16 cellular contexts compared by ENCODE assay signal in the genomic region with DNA sequence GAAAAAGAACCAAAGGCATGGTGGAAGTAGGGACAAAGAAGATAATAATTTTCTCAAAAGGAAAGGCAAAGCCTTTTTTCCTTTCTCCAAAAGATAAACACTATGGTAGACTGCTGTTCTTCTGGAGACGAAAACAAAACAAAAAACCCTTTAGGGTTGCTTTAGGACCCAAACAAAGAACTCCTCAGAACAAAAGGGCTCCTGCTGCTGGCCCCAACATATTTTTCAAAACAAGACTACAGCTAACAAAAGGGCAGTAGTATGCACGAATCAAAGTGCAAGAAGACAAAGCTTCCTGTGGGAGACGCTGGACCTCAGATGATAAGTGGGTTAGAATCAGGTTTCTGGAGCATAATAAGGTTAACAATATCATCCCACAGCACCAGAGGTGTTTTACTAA. TPM values are rescaled to one million over a fixed set of nuclear protein-coding genes. Genes with fewer than 3 reads are reported as not detected.
A peak's percentile ranks its signal among the peaks of the same experiment; 100 is the strongest.
DNase-seq lines count a peak whose midpoint lies in the region; ATAC-seq and TF ChIP-seq lines count a peak whose summit lies in the region.
"Had no signal": no experiment of that assay in that cellular context is flagged by ENCODE, and none has a peak within 500 bp of the region (broad histone marks: within the 10 kb centered on the region; RNA-seq: fewer than 3 reads in every experiment).

No MANE protein-coding gene starts in this region.

- H3K9ac ChIP-seq in iPS-20b (ENCODE audit: low read depth, low read length), result peak overlapping the region; percentile 4; the same call in 1 of the 2 replicates
- H3K9ac ChIP-seq in colonic mucosa (ENCODE audit: low read depth in 2 of 2, low read length in 2 of 2), result no peak overlapping the region

- H3K9me3 Mint-ChIP-seq in T-cell, result no peaks in the 10 kb centered on the region
- H3K9me3 Mint-ChIP-seq: CD4-positive, alpha-beta memory T cell had no signal

- H3K4me3 ChIP-seq in iPS-20b (ENCODE audit: low read length), result peak overlapping the region; percentile 37; the same call in 1 of the 2 replicates
- no peak overlapping the region for H3K4me3 ChIP-seq in colonic mucosa
- H3K4me3 ChIP-seq: SJSA1 had no signal

- TF ChIP-seq CTCF in colonic mucosa (IDR thresholded peaks at IDR 0.05), result no peak

- DNase-seq in NCI-H345 (lab: John Stamatoyannopoulos, UW) (peak; percentile 12), NCI-H345 treated with DMSO at 0.1 percent for 48 hours (lab: John Stamatoyannopoulos, UW; ENCODE audit: unreplicated experiment) (no peak), colonic mucosa (no peak), HEK293T (ENCODE audit: extremely low spot score) (no peak), T-cell (no peak)
- DNase-seq: Calu3; CD4-positive, alpha-beta memory T cell; HCEC 1CT; KBM-7; NCI-H1694 had no signal

- H3K4me1 ChIP-seq in iPS-20b (ENCODE audit: insufficient read depth, low read length) (peaks cover 54% of the 10 kb centered on the region), colonic mucosa (no peaks in the 10 kb centered on the region)

- no peaks in the 10 kb centered on the region for H3K27me3 Mint-ChIP-seq in T-cell
- H3K27me3 Mint-ChIP-seq: CD4-positive, alpha-beta memory T cell had no signal

- no peaks in the 10 kb centered on the region for H3K27me3 ChIP-seq in iPS-20b (ENCODE audit: insufficient read depth, low read length)
- H3K27me3 ChIP-seq in colonic mucosa, result no peaks in the 10 kb centered on the region
- H3K27me3 ChIP-seq: SJSA1 had no signal

- H3K4me3 Mint-ChIP-seq in T-cell, result no peak overlapping the region
- H3K4me3 Mint-ChIP-seq: CD4-positive, alpha-beta memory T cell had no signal

- H3K36me3 Mint-ChIP-seq in T-cell, result peaks cover 38% of the 10 kb centered on the region

- H3K27ac ChIP-seq in cingulate gyrus (ENCODE audit: low read depth, low read length), result peak overlapping the region; percentile 71
- H3K27ac ChIP-seq in iPS-20b (ENCODE audit: low read length), result peak overlapping the region; percentile 52
- peak overlapping the region; percentile 81 for H3K27ac ChIP-seq in temporal lobe (ENCODE audit: low read depth, low read length)
- no peak overlapping the region for H3K27ac ChIP-seq in colonic mucosa
- H3K27ac ChIP-seq: SJSA1 had no signal

- CTCF ChIA-PET in HEK293T (lab: Yijun Ruan, JAX) (no interaction called here), T-cell (lab: Charles Lee) (no interaction called here)

- H3K4me1 Mint-ChIP-seq in T-cell, result peaks cover 9 to 10% (median 9%) of the 10 kb centered on the region in 3 donors

- H3K9me3 ChIP-seq in iPS-20b (ENCODE audit: insufficient read depth, low read depth, low read length) (no peaks in the 10 kb centered on the region), colonic mucosa (no peaks in the 10 kb centered on the region)
- H3K9me3 ChIP-seq: SJSA1 had no signal

- intact Hi-C loops in colonic mucosa (cut with DNase I), result no loop called here

- POLR2A ChIA-PET in HEK293T (lab: Yijun Ruan, JAX), result no interaction called here
- POLR2A ChIA-PET in T-cell (lab: Charles Lee), result no interaction called here

- no peak overlapping the region for H3K27ac Mint-ChIP-seq in T-cell
- H3K27ac Mint-ChIP-seq: CD4-positive, alpha-beta memory T cell had no signal

- ATAC-seq in T-cell (replicated peaks in 1 of 4), result no peak

- peaks cover 67% of the 10 kb centered on the region for H3K36me3 ChIP-seq in iPS-20b (ENCODE audit: insufficient read depth, low read depth, low read length)
- H3K36me3 ChIP-seq in colonic mucosa, result no peaks in the 10 kb centered on the region

TF ChIP-seq in HEK293T, 16 proteins besides CTCF, POLR2A, EP300 and RAD21:
- TF ChIP-seq HDGF (IDR thresholded peaks at IDR 0.05; ENCODE audit: borderline replicate concordance), result no peak
- TF ChIP-seq CTBP1 (IDR thresholded peaks at IDR 0.05; ENCODE audit: borderline replicate concordance), result no peak
- TF ChIP-seq FOXM1 (IDR thresholded peaks at IDR 0.05; ENCODE audit: borderline replicate concordance), result no peak
- no peak for TF ChIP-seq ELF4 (IDR thresholded peaks at IDR 0.05)
- no peak for TF ChIP-seq NFRKB (IDR thresholded peaks at IDR 0.05)
- no peak for TF ChIP-seq BHLHE40 (IDR thresholded peaks at IDR 0.05; ENCODE audit: borderline replicate concordance)
- no peak for TF ChIP-seq FOXA1 (IDR thresholded peaks at IDR 0.05)
- TF ChIP-seq SUZ12 (IDR thresholded peaks at IDR 0.05), result no peak
- TF ChIP-seq SP1 (IDR thresholded peaks at IDR 0.05), result no peak
- no peak for TF ChIP-seq L3MBTL2 (conservative IDR thresholded peaks at IDR 0.05)
- no peak for TF ChIP-seq LEF1 (IDR thresholded peaks at IDR 0.05; ENCODE audit: borderline replicate concordance)
- no peak for TF ChIP-seq FOXK2 (IDR thresholded peaks at IDR 0.05)
- TF ChIP-seq, protein P1, sequence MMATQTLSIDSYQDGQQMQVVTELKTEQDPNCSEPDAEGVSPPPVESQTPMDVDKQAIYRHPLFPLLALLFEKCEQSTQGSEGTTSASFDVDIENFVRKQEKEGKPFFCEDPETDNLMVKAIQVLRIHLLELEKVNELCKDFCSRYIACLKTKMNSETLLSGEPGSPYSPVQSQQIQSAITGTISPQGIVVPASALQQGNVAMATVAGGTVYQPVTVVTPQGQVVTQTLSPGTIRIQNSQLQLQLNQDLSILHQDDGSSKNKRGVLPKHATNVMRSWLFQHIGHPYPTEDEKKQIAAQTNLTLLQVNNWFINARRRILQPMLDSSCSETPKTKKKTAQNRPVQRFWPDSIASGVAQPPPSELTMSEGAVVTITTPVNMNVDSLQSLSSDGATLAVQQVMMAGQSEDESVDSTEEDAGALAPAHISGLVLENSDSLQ (IDR thresholded peaks at IDR 0.05), result no peak
- no peak for TF ChIP-seq ARNT (IDR thresholded peaks at IDR 0.05)
- no peak for TF ChIP-seq TARDBP (IDR thresholded peaks at IDR 0.05)
- no peak for TF ChIP-seq ZNF384 (IDR thresholded peaks at IDR 0.05)
TF ChIP-seq in HEK293T: peak in this region for 0.

RNA-seq across cellular contexts. Expression of gene NCOA5, which starts 15.8 kb away (rescaled TPM):
- total RNA-seq in temporal lobe, result 21.6 TPM
- total RNA-seq in colonic mucosa, result 10 to 100 TPM; 20.4 to 32.1 TPM
- 10 to 100 TPM; 21.0 to 43.1 (median 39.7) TPM for total RNA-seq in T-cell

RNA-seq across cellular contexts. Expression of gene CD40, which starts 44.1 kb away (rescaled TPM):
- 0.49 TPM for total RNA-seq in temporal lobe
- 1 to 10 TPM; 2.8 to 4.4 TPM for total RNA-seq in colonic mucosa
- 1 to 10 TPM; 1.5 to 9.6 (median 5.9) TPM for total RNA-seq in T-cell
- total RNA-seq: A172 had no signal

RNA-seq across cellular contexts. Expression of gene SLC12A5, which starts 45.0 kb away (rescaled TPM):
- total RNA-seq in temporal lobe (17.2 TPM), colonic mucosa (under 1 TPM in 1 of 2 donors, not detected in 1; 0.96 TPM), T-cell (under 1 TPM in 1 of 5 donors, not detected in 4; 0.05 TPM)
- total RNA-seq: CD4-positive, alpha-beta memory T cell; NCI-H460; SJSA1 had no signal
